ENCODE assay signal across 1 cellular context in the genomic region with DNA sequence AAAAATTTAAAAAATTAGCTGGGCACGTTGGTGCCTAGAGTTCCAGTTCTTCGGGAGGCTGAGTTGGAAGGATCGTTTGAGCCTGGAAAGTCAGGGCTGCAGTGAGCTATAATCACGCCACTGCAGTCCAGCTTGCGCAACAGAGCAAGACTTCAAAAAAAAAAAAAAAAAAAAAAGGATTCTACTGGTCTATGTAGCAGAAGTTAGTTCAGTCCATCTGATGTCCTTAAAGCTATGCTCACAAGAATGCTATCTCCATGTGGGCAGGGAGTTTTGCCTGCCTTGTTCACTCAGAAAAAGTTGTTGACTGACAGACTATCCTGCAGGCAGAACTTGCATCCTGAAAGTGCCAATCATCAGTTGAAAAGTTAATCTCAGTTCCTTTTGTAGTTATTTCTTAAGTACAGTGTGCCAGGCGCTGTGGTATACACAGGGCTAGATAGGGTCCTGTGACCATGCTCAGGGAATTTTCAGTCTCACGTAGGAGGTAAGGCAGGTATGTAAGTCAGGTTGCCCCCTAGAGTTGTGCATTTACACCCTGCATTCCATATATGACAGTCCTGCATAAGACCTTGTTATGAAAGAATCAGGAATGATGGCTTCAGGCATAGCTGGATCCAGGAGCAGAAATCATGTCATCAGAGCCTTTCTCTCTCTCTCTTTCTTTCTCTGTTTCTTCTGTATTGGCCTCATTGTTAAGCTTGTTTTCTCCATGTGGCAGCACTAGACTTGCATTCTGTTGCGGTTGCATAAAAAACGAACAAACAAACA.
TF ChIP-seq lines count a peak whose summit lies in the region.

No MANE protein-coding gene starts in this region.

TF ChIP-seq in K562, 482 proteins besides CTCF, POLR2A, EP300 and RAD21 (continued from another document):
- TF ChIP-seq, protein P1, sequence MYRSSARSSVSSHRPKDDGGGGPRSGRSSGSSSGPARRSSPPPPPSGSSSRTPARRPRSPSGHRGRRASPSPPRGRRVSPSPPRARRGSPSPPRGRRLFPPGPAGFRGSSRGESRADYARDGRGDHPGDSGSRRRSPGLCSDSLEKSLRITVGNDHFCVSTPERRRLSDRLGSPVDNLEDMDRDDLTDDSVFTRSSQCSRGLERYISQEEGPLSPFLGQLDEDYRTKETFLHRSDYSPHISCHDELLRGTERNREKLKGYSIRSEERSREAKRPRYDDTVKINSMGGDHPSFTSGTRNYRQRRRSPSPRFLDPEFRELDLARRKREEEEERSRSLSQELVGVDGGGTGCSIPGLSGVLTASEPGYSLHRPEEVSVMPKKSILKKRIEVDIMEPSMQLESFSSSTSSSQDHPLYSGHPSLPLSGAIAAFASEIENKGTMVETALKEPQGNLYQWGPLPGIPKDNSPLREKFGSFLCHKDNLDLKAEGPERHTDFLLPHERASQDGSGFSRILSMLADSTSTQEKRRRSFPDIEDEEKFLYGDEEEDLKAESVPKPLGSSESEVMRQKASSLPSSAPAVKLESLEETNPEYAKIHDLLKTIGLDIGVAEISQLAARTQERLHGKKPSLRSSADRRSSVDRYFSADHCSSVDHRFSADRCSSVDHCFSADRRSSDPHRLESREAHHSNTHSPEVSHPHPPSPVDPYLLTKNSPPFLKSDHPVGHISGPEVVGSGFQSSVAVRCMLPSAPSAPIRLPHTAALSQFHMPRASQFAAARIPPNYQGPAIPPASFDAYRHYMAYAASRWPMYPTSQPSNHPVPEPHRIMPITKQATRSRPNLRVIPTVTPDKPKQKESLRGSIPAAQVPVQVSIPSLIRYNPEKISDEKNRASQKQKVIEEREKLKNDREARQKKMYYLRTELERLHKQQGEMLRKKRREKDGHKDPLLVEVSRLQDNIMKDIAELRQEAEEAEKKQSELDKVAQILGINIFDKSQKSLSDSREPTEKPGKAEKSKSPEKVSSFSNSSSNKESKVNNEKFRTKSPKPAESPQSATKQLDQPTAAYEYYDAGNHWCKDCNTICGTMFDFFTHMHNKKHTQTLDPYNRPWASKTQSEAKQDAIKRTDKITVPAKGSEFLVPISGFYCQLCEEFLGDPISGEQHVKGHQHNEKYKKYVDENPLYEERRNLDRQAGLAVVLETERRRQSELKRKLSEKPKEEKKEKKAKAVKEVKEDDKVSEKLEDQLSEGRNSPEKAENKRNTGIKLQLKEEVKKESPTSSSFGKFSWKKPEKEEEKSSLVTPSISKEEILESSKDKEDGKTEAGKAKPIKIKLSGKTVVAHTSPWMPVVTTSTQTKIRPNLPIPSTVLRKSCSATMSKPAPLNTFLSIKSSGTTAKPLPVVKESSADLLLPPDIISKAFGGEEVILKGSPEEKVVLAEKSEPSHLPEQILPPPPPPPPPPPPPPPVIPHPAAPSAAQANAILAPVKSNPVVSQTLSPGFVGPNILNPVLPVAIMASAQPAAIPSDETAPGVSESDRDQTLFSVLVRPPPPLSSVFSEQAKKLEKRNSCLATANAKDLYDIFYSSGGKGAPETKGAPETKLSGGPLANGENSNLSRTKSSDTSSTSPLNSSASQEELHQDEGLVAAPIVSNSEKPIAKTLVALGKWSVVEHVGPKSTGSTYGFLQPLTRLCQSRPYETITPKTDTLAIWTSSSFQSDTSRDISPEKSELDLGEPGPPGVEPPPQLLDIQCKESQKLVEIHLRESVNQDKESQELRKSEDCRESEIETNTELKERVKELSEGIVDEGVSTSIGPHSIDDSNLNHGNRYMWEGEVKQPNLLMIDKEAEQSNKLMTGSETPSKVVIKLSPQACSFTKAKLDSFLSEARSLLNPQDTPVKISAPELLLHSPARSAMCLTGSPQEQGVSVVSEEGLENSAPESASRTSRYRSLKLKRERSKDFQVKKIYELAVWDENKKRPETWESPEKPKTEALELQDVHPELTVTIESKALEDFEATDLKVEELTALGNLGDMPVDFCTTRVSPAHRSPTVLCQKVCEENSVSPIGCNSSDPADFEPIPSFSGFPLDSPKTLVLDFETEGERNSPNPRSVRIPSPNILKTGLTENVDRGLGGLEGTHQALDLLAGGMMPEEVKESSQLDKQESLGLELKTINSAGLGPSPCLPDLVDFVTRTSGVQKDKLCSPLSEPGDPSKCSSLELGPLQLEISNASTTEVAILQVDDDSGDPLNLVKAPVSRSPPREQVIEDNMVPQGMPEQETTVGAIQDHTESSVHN (IDR thresholded peaks at IDR 0.05; ENCODE audit: borderline replicate concordance in 1 of 2, low read depth in 1 of 2) = no peak
- TF ChIP-seq ZC3H8 (IDR thresholded peaks at IDR 0.05) = no peak
- TF ChIP-seq ZNF384 (IDR thresholded peaks at IDR 0.05; ENCODE audit: low read depth, low read length) = peak; percentile 37; the same call in 1 of the 2 replicates
- TF ChIP-seq OTX1 (CRISPR knock-in tag; IDR thresholded peaks at IDR 0.05) = no peak
- TF ChIP-seq ELF1 (tag; IDR thresholded peaks at IDR 0.05) = no peak
- TF ChIP-seq, protein P2, sequence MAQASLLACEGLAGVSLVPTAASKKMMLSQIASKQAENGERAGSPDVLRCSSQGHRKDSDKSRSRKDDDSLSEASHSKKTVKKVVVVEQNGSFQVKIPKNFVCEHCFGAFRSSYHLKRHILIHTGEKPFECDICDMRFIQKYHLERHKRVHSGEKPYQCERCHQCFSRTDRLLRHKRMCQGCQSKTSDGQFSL (CRISPR knock-in tag; IDR thresholded peaks at IDR 0.05) = no peak
- TF ChIP-seq, protein P2 (tag; IDR thresholded peaks at IDR 0.05) = no peak
- no peak for TF ChIP-seq SMAD1 (IDR thresholded peaks at IDR 0.05; ENCODE audit: low read depth, low read length, partially characterized antibody)
- peak; percentile 49 for TF ChIP-seq RBM25 (IDR thresholded peaks at IDR 0.05; ENCODE audit: low read depth, low read length, severe bottlenecking)
- TF ChIP-seq NEUROD1 (IDR thresholded peaks at IDR 0.05; ENCODE audit: borderline replicate concordance, low read depth, low read length, partially characterized antibody) = no peak
- TF ChIP-seq CEBPG (CRISPR knock-in tag; IDR thresholded peaks at IDR 0.05) = no peak
- peak in 1 of 2 experiments; percentile 72; a peak in 1 of 4 replicates for TF ChIP-seq CEBPG (tag; conservative IDR thresholded peaks at IDR 0.05 in 1 of 2, IDR thresholded peaks at IDR 0.05 in 1 of 2)
- peak; percentile 81 for TF ChIP-seq CEBPB (tag; IDR thresholded peaks at IDR 0.05)
- TF ChIP-seq, protein P3, sequence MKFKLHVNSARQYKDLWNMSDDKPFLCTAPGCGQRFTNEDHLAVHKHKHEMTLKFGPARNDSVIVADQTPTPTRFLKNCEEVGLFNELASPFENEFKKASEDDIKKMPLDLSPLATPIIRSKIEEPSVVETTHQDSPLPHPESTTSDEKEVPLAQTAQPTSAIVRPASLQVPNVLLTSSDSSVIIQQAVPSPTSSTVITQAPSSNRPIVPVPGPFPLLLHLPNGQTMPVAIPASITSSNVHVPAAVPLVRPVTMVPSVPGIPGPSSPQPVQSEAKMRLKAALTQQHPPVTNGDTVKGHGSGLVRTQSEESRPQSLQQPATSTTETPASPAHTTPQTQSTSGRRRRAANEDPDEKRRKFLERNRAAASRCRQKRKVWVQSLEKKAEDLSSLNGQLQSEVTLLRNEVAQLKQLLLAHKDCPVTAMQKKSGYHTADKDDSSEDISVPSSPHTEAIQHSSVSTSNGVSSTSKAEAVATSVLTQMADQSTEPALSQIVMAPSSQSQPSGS (CRISPR knock-in tag; IDR thresholded peaks at IDR 0.05) = no peak
TF ChIP-seq in K562: peak in this region for 4.
